1 cellular context compared by ENCODE assay signal in genomic region chr6:85641916-85642773, GRCh38.
TF ChIP-seq lines count a peak whose summit lies in the region.

No MANE protein-coding gene starts in this region.

TF ChIP-seq in GM12878, 131 proteins besides CTCF, POLR2A, EP300 and RAD21 (continued from another document and continues in another):
- TF ChIP-seq BCL3 (IDR thresholded peaks at IDR 0.05; ENCODE audit: borderline replicate concordance, insufficient read depth, low read depth, low read length, poor library complexity, severe bottlenecking) (no peak), SREBF1 (IDR thresholded peaks at IDR 0.05; ENCODE audit: low read length) (no peak), YBX1 (IDR thresholded peaks at IDR 0.05) (no peak), GATAD2B (conservative IDR thresholded peaks at IDR 0.05; ENCODE audit: low read depth) (peak; percentile 72; the same call in 1 of the 2 replicates), DPF2 (IDR thresholded peaks at IDR 0.05) (0 out of 2 replicates have a peak, but pooled peaks have one; percentile 57), BRCA1 (IDR thresholded peaks at IDR 0.05; ENCODE audit: low read depth, low read length) (no peak), SMAD1 (IDR thresholded peaks at IDR 0.05; ENCODE audit: low read depth, partially characterized antibody) (no peak), HCFC1 (IDR thresholded peaks at IDR 0.05; ENCODE audit: low read length) (no peak), CHD4 (IDR thresholded peaks at IDR 0.05) (no peak), PRDM15 (CRISPR knock-in tag; IDR thresholded peaks at IDR 0.05) (no peak), ZZZ3 (IDR thresholded peaks at IDR 0.05; ENCODE audit: control insufficient read depth, insufficient read length, low read depth) (no peak), LARP7 (IDR thresholded peaks at IDR 0.05) (peak; percentile 87; the same call in 1 of the 2 replicates), POLR2AphosphoS5 (IDR thresholded peaks at IDR 0.05; ENCODE audit: low read length) (0 out of 2 replicates have a peak, but pooled peaks have one; percentile 30), ZBTB11 (CRISPR knock-in tag; IDR thresholded peaks at IDR 0.05) (no peak), FOXK2 (IDR thresholded peaks at IDR 0.05) (no peak), KDM1A (IDR thresholded peaks at IDR 0.05; ENCODE audit: borderline replicate concordance) (no peak), CUX1 (IDR thresholded peaks at IDR 0.05; ENCODE audit: insufficient replicate concordance, low read depth, low read length) (no peak), HDAC6 (IDR thresholded peaks at IDR 0.05; ENCODE audit: unreplicated experiment) (peak; percentile 42), MAX (IDR thresholded peaks at IDR 0.05; ENCODE audit: low read depth, low read length) (peak; percentile 69), ZNF622 (IDR thresholded peaks at IDR 0.05) (no peak), NFXL1 (IDR thresholded peaks at IDR 0.05; ENCODE audit: borderline replicate concordance) (no peak), ZNF24 (IDR thresholded peaks at IDR 0.05) (no peak), IKZF2 (IDR thresholded peaks at IDR 0.05) (no peak), MLLT1 (IDR thresholded peaks at IDR 0.05) (no peak; the same call in 1 of the 2 replicates), TCF7 (IDR thresholded peaks at IDR 0.05; ENCODE audit: borderline replicate concordance) (no peak), WRNIP1 (IDR thresholded peaks at IDR 0.05; ENCODE audit: borderline replicate concordance, low read depth, low read length) (0 out of 2 replicates have a peak, but pooled peaks have one; percentile 1), ZBTB33 (IDR thresholded peaks at IDR 0.05) (no peak), BCLAF1 (IDR thresholded peaks at IDR 0.05) (no peak), RAD51 (IDR thresholded peaks at IDR 0.05) (peak; percentile 66), POLR2AphosphoS2 (IDR thresholded peaks at IDR 0.05; ENCODE audit: low read depth, low read length) (peak; percentile 68; the same call in 1 of the 2 replicates), SREBF2 (IDR thresholded peaks at IDR 0.05; ENCODE audit: low read length) (no peak), ETV6 (conservative IDR thresholded peaks at IDR 0.05 in 1 of 2, IDR thresholded peaks at IDR 0.05 in 1 of 2; ENCODE audit: borderline replicate concordance in 1 of 2, low read depth in 1 of 2) (no peak), CREB1 (IDR thresholded peaks at IDR 0.05; ENCODE audit: low read depth) (0 out of 2 replicates have a peak, but pooled peaks have one; percentile 2), ZNF384 (IDR thresholded peaks at IDR 0.05; ENCODE audit: borderline replicate concordance, low read depth, low read length) (no peak), GABPA (IDR thresholded peaks at IDR 0.05; ENCODE audit: low read depth) (no peak), ATF3 (IDR thresholded peaks at IDR 0.05; ENCODE audit: borderline replicate concordance, extremely low read depth, low read depth, low read length) (no peak), EED (IDR thresholded peaks at IDR 0.05; ENCODE audit: low read depth) (0 out of 2 replicates have a peak, but pooled peaks have one; percentile 24), CHD1 (IDR thresholded peaks at IDR 0.05; ENCODE audit: low read depth, low read length) (no peak)
